ENCODE assay signal across 15 cellular contexts in the genomic region with DNA sequence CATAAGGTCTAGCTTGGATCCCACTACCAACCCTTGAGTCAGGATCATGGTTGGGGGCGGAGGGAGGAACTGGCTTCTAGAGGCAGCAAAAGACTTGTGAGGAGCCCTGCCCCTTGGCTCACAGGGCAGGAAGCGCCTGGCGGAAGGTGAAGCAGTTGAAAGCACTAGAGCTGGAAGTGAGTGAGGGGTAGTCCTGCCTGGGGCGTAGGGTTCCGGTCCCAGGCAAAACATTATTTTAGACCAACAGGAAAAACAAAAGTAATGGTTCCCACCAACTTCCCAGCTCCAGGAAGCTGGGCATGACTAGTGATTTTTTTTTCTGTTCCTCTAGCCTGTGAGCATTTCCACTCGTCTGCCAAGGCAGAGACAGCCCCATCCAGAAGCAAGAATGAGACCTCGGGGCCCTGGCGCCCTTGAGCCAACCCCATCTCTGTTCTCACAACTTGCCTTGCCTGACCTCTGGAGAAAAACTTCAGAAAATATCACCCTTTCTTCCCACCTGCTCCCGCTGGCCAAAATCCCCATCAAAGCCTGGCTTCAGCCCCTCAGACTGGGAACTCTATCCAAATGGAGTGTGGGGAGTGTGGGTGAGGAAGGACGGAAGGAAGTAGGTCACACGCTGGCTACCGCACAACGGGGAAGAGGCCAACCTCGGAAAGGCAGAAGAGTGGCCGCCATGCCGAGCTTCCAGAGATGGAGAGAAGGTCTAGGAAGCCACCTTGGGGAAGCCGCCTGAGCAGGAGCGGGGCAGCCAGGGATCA. TPM values are rescaled to one million over a fixed set of nuclear protein-coding genes. Genes with fewer than 3 reads are reported as not detected.
DNase-seq lines count a peak whose midpoint lies in the region; ATAC-seq and TF ChIP-seq lines count a peak whose summit lies in the region.
"Had no signal": no experiment of that assay in that cellular context is flagged by ENCODE, and none has a peak within 500 bp of the region (broad histone marks: within the 10 kb centered on the region; RNA-seq: fewer than 3 reads in every experiment).

No MANE protein-coding gene starts in this region.

- H3K9ac ChIP-seq in MM.1S (ENCODE audit: low read length): no peak overlapping the region

- H4K20me1 ChIP-seq in MM.1S (ENCODE audit: insufficient read depth, low read length): no peaks in the 10 kb centered on the region

- no peaks in the 10 kb centered on the region for H3K36me3 Mint-ChIP-seq in CD4-positive, CD25-positive, alpha-beta regulatory T cell
- H3K36me3 Mint-ChIP-seq: activated naive CD4-positive, alpha-beta T cell treated with anti-CD3 and anti-CD28 coated beads, Interleukin-2, amount 50 U/mL, for 72 hours; natural killer cell treated with Interleukin-12 subunit alpha and Interleukin-12 subunit beta and Interleukin-15 and Interleukin-18, amount 100 ng/mL, for 72 hours had no signal

- H3K4me1 Mint-ChIP-seq in CD4-positive, CD25-positive, alpha-beta regulatory T cell: peaks cover 0 to 29% (median under 1%) of the 10 kb centered on the region in 4 donors

- no peak for ATAC-seq in CD4-positive, CD25-positive, alpha-beta regulatory T cell (ENCODE audit: low read depth in 2 of 2)
- no peak for ATAC-seq in gastrocnemius medialis
- ATAC-seq in HG03139 (IDR thresholded peaks at IDR 0.05; ENCODE audit: unreplicated experiment): no peak
- no peak for ATAC-seq in HG03108 (IDR thresholded peaks at IDR 0.05; ENCODE audit: unreplicated experiment)
- ATAC-seq in GM18520 (IDR thresholded peaks at IDR 0.05; ENCODE audit: unreplicated experiment): no peak
- ATAC-seq: natural killer cell treated with Interleukin-12 subunit alpha and Interleukin-12 subunit beta and Interleukin-15 and Interleukin-18, amount 100 ng/mL, for 72 hours had no signal

- H3K27me3 ChIP-seq in CD4-positive, CD25-positive, alpha-beta regulatory T cell (ENCODE audit: control insufficient read depth, insufficient read depth, low read length): no peaks in the 10 kb centered on the region
- H3K27me3 ChIP-seq in adrenal gland: no peaks in the 10 kb centered on the region
- no peaks in the 10 kb centered on the region for H3K27me3 ChIP-seq in left ventricle myocardium inferior (ENCODE audit: low read depth)
- no peaks in the 10 kb centered on the region for H3K27me3 ChIP-seq in gastrocnemius medialis
- H3K27me3 ChIP-seq in MM.1S (replicated peaks; ENCODE audit: insufficient read depth, low read length): no peaks in the 10 kb centered on the region
- H3K27me3 ChIP-seq: BE2C, SJSA1 had no signal

- no peak overlapping the region for H3K4me2 ChIP-seq in MM.1S (ENCODE audit: low read depth, low read length)

- TF ChIP-seq CTCF in adrenal gland (IDR thresholded peaks at IDR 0.05) (no peak), left ventricle myocardium inferior (IDR thresholded peaks at IDR 0.05; ENCODE audit: borderline replicate concordance) (no peak), gastrocnemius medialis (IDR thresholded peaks at IDR 0.05 in 4 of 5, conservative IDR thresholded peaks at IDR 0.05 in 1 of 5) (no peak), MM.1S (IDR thresholded peaks at IDR 0.05; ENCODE audit: low read length) (no peak)

- peak in 1 of 3 donors; percentile 27 for DNase-seq in CD4-positive, CD25-positive, alpha-beta regulatory T cell
- no peak for DNase-seq in adrenal gland
- DNase-seq in left ventricle myocardium inferior: no peak
- no peak for DNase-seq in gastrocnemius medialis
- DNase-seq in MM.1S: no peak
- DNase-seq: activated CD4-positive, CD25-positive, alpha-beta regulatory T cell treated with anti-CD3 and anti-CD28 coated beads, Interleukin-2, amount 50 U/mL, for 72 hours; NCI-H526 had no signal

- H3K4me3 Mint-ChIP-seq in CD4-positive, CD25-positive, alpha-beta regulatory T cell: peak overlapping the region in 1 of 4 donors; percentile 74
- H3K4me3 Mint-ChIP-seq: natural killer cell treated with Interleukin-12 subunit alpha and Interleukin-12 subunit beta and Interleukin-15 and Interleukin-18, amount 100 ng/mL, for 72 hours; stimulated activated naive CD8-positive, alpha-beta T cell treated with anti-CD3 and anti-CD28 coated beads, Interleukin-15, Interleukin-2, amounts not matched to agents 100 ng/mL and 50 ng/mL, for 24 hours had no signal

- TF ChIP-seq POLR2A in adrenal gland (IDR thresholded peaks at IDR 0.05) (no peak), gastrocnemius medialis (IDR thresholded peaks at IDR 0.05) (no peak)

- H3K4me1 ChIP-seq in CD4-positive, CD25-positive, alpha-beta regulatory T cell (ENCODE audit: control insufficient read depth, insufficient read depth, low read length, poor library complexity, severe bottlenecking): no peaks in the 10 kb centered on the region
- H3K4me1 ChIP-seq in adrenal gland (replicated peaks in 1 of 2) (no peaks in the 10 kb centered on the region), left ventricle myocardium inferior (peaks cover 45% of the 10 kb centered on the region), gastrocnemius medialis (peaks cover 12 to 21% of the 10 kb centered on the region in 2 donors), MM.1S (ENCODE audit: low read length) (no peaks in the 10 kb centered on the region)
- H3K4me1 ChIP-seq: SJSA1 had no signal

- H3K79me2 ChIP-seq in MM.1S (ENCODE audit: low read length): no peaks in the 10 kb centered on the region

- H3F3A ChIP-seq in MM.1S (ENCODE audit: insufficient read depth, low read length): no peaks in the 10 kb centered on the region

- no peaks in the 10 kb centered on the region for H3K9me3 ChIP-seq in CD4-positive, CD25-positive, alpha-beta regulatory T cell (ENCODE audit: control insufficient read depth in 2 of 2, low read length in 2 of 2)
- H3K9me3 ChIP-seq in adrenal gland (replicated peaks in 1 of 3): no peaks in the 10 kb centered on the region
- H3K9me3 ChIP-seq in left ventricle myocardium inferior (replicated peaks): no peaks in the 10 kb centered on the region
- H3K9me3 ChIP-seq in gastrocnemius medialis: no peaks in the 10 kb centered on the region
- no peaks in the 10 kb centered on the region for H3K9me3 ChIP-seq in MM.1S (replicated peaks; ENCODE audit: insufficient read depth, low read length)
- H3K9me3 ChIP-seq: BE2C, SJSA1 had no signal

- H3K27ac ChIP-seq in CD4-positive, CD25-positive, alpha-beta regulatory T cell (ENCODE audit: insufficient read depth, low read length, poor library complexity, severe bottlenecking): no peak overlapping the region
- H3K27ac ChIP-seq in adrenal gland (peak overlapping the region in 3 of 5 donors; percentile 15 to 74 (median 52)), left ventricle myocardium inferior (replicated peaks) (peak overlapping the region; percentile 93), gastrocnemius medialis (peak overlapping the region; percentile 69 to 82 (median 77)), MM.1S (ENCODE audit: low read length) (no peak overlapping the region)
- H3K27ac ChIP-seq: SJSA1 had no signal

- H3K4me3 ChIP-seq in CD4-positive, CD25-positive, alpha-beta regulatory T cell (ENCODE audit: low read depth, low read length): no peak overlapping the region
- H3K4me3 ChIP-seq in adrenal gland (no peak overlapping the region), left ventricle myocardium inferior (peak overlapping the region; percentile 50), gastrocnemius medialis (peak overlapping the region; percentile 7 to 41 (median 35)), MM.1S (ENCODE audit: low read length) (no peak overlapping the region)
- H3K4me3 ChIP-seq: SJSA1 had no signal

- no peaks in the 10 kb centered on the region for H3K9me2 ChIP-seq in MM.1S (replicated peaks; ENCODE audit: insufficient read depth, low read length)

- H3K9me3 Mint-ChIP-seq in CD4-positive, CD25-positive, alpha-beta regulatory T cell: no peaks in the 10 kb centered on the region
- H3K9me3 Mint-ChIP-seq: activated naive CD4-positive, alpha-beta T cell treated with anti-CD3 and anti-CD28 coated beads, Interleukin-2, amount 50 U/mL, for 72 hours; natural killer cell treated with Interleukin-12 subunit alpha and Interleukin-12 subunit beta and Interleukin-15 and Interleukin-18, amount 100 ng/mL, for 72 hours; stimulated activated naive CD8-positive, alpha-beta T cell treated with anti-CD3 and anti-CD28 coated beads, Interleukin-15, Interleukin-2, amounts not matched to agents 100 ng/mL and 50 ng/mL, for 24 hours had no signal

- intact Hi-C loops in adrenal gland (cut with DNase I): no loop called here
- intact Hi-C loops in left ventricle myocardium inferior (cut with micrococcal nuclease): no loop called here
- intact Hi-C loops in gastrocnemius medialis (cut with DNase I; ENCODE audit: low total_unique reads): no loop called here

- in situ Hi-C loops in gastrocnemius medialis (cut with MboI; ENCODE audit: low sequenced_read_pairs in 4 of 4): no loop called here

- H3K27ac Mint-ChIP-seq in CD4-positive, CD25-positive, alpha-beta regulatory T cell: peak overlapping the region in 2 of 3 donors; percentile 39 to 78
- H3K27ac Mint-ChIP-seq: natural killer cell treated with Interleukin-12 subunit alpha and Interleukin-12 subunit beta and Interleukin-15 and Interleukin-18, amount 100 ng/mL, for 72 hours; stimulated activated naive CD8-positive, alpha-beta T cell treated with anti-CD3 and anti-CD28 coated beads, Interleukin-15, Interleukin-2, amounts not matched to agents 100 ng/mL and 50 ng/mL, for 24 hours had no signal

- no peaks in the 10 kb centered on the region for H3K36me3 ChIP-seq in CD4-positive, CD25-positive, alpha-beta regulatory T cell (ENCODE audit: control insufficient read depth, insufficient read depth, low read length)
- no peaks in the 10 kb centered on the region for H3K36me3 ChIP-seq in adrenal gland (replicated peaks in 1 of 2)
- peaks cover 41% of the 10 kb centered on the region for H3K36me3 ChIP-seq in left ventricle myocardium inferior
- no peaks in the 10 kb centered on the region for H3K36me3 ChIP-seq in gastrocnemius medialis
- H3K36me3 ChIP-seq in MM.1S (replicated peaks; ENCODE audit: insufficient read depth, low read length): no peaks in the 10 kb centered on the region
- H3K36me3 ChIP-seq: BE2C, SJSA1 had no signal

- H2AFZ ChIP-seq in MM.1S (ENCODE audit: low read length): no peak overlapping the region

- 64 to 75% (median 71%) methylated on average over 15 to 18 of the region's 18 CpGs for WGBS in adrenal gland, 4 donors

- peaks cover 2% of the 10 kb centered on the region for H3K27me3 Mint-ChIP-seq in CD4-positive, CD25-positive, alpha-beta regulatory T cell
- H3K27me3 Mint-ChIP-seq: natural killer cell treated with Interleukin-12 subunit alpha and Interleukin-12 subunit beta and Interleukin-15 and Interleukin-18, amount 100 ng/mL, for 72 hours; stimulated activated naive CD8-positive, alpha-beta T cell treated with anti-CD3 and anti-CD28 coated beads, Interleukin-15, Interleukin-2, amounts not matched to agents 100 ng/mL and 50 ng/mL, for 24 hours had no signal

RNA-seq across cellular contexts. Expression of gene RBPMS2, which starts 57.5 kb away (rescaled TPM):
- total RNA-seq in CD4-positive, CD25-positive, alpha-beta regulatory T cell: 0.37 TPM
- not detected for polyA plus RNA-seq in CD4-positive, CD25-positive, alpha-beta regulatory T cell
- total RNA-seq in adrenal gland (1 to 10 TPM in 7 of 8 donors, not detected in 1; 3.0 to 6.3 (median 4.0) TPM), left ventricle myocardium inferior (276 TPM), gastrocnemius medialis (under 1 TPM; 0.11 to 0.61 (median 0.35) TPM)
- polyA plus RNA-seq in adrenal gland: 1 to 10 TPM; 2.6 to 6.1 (median 4.0) TPM
- total RNA-seq: activated naive CD4-positive, alpha-beta T cell treated with anti-CD3 and anti-CD28 coated beads, Interleukin-2, amount 50 U/mL, for 72 hours had no signal

Comparison
In these comparisons a context has a peak if more than half of its experiments do, and no peak if none do; other contexts are left out.
1. H3K27ac ChIP-seq: peak in adrenal gland (3 of 5), left ventricle myocardium inferior (single experiment) and gastrocnemius medialis (4 of 4); none in CD4-positive, CD25-positive, alpha-beta regulatory T cell (single experiment) and MM.1S (single experiment).
2. H3K4me3 ChIP-seq: peak in left ventricle myocardium inferior (single experiment) and gastrocnemius medialis (4 of 4); none in CD4-positive, CD25-positive, alpha-beta regulatory T cell (single experiment), adrenal gland (0 of 4) and MM.1S (single experiment).
3. RNA of gene RBPMS2, which starts 57.5 kb away (total RNA-seq): 276 TPM in left ventricle myocardium inferior (single experiment); 3.0 to 6.3 TPM in adrenal gland, 0.11 to 0.61 TPM in gastrocnemius medialis and 0.37 TPM in CD4-positive, CD25-positive, alpha-beta regulatory T cell (single experiment); every median in the first group is over 10 times any median in the second.